In genomic region chr1:18951416-18951815, GRCh38 we compare ENCODE assay signal across 9 cellular contexts. TPM values are rescaled to one million over a fixed set of nuclear protein-coding genes. Genes with fewer than 3 reads are reported as not detected.
DNase-seq lines count a peak whose midpoint lies in the region; ATAC-seq and TF ChIP-seq lines count a peak whose summit lies in the region.
"Had no signal": no experiment of that assay in that cellular context is flagged by ENCODE, and none has a peak within 500 bp of the region (broad histone marks: within the 10 kb centered on the region; RNA-seq: fewer than 3 reads in every experiment).

No MANE protein-coding gene starts in this region.

- H3K27me3 Mint-ChIP-seq in T-helper 17 cell (no peaks in the 10 kb centered on the region), glutamatergic neuron (ENCODE audit: unreplicated experiment) (peaks cover 21% of the 10 kb centered on the region)
- H3K27me3 Mint-ChIP-seq in stimulated activated memory B cell treated with anti-CD40 and anti-IgM and Interleukin-4, amounts not matched to agents 10 μg/mL and 1 μg/mL and 100 μg/mL, for 72 hours: no peaks in the 10 kb centered on the region

- H3K9me3 ChIP-seq in T-helper 17 cell (ENCODE audit: control insufficient read depth, low read length, poor library complexity, severe bottlenecking): no peaks in the 10 kb centered on the region

- no peaks in the 10 kb centered on the region for H3K36me3 Mint-ChIP-seq in T-helper 17 cell (ENCODE audit: low read depth)
- H3K36me3 Mint-ChIP-seq in glutamatergic neuron (ENCODE audit: unreplicated experiment): no peaks in the 10 kb centered on the region
- H3K36me3 Mint-ChIP-seq in stimulated activated memory B cell treated with anti-CD40 and anti-IgM and Interleukin-4, amounts not matched to agents 10 μg/mL and 1 μg/mL and 100 μg/mL, for 72 hours: no peaks in the 10 kb centered on the region

- H3K4me3 Mint-ChIP-seq in T-helper 17 cell (peak overlapping the region; percentile 94), glutamatergic neuron (ENCODE audit: unreplicated experiment) (peak overlapping the region; percentile 94)
- H3K4me3 Mint-ChIP-seq in stimulated activated memory B cell treated with anti-CD40 and anti-IgM and Interleukin-4, amounts not matched to agents 10 μg/mL and 1 μg/mL and 100 μg/mL, for 72 hours: peak overlapping the region; percentile 85

- H3K4me1 Mint-ChIP-seq in T-helper 17 cell: peaks cover 73% of the 10 kb centered on the region
- H3K4me1 Mint-ChIP-seq in glutamatergic neuron (ENCODE audit: low read depth, unreplicated experiment): peaks cover 60% of the 10 kb centered on the region
- H3K4me1 Mint-ChIP-seq in stimulated activated memory B cell treated with anti-CD40 and anti-IgM and Interleukin-4, amounts not matched to agents 10 μg/mL and 1 μg/mL and 100 μg/mL, for 72 hours: peaks cover 87% of the 10 kb centered on the region

- peak; percentile 7 for ATAC-seq in GM21786 (IDR thresholded peaks at IDR 0.05; ENCODE audit: unreplicated experiment)
- peak; percentile 1 for ATAC-seq in T-helper 17 cell
- peak; percentile 69 for ATAC-seq in stimulated activated memory B cell treated with anti-CD40 and anti-IgM and Interleukin-4, amounts not matched to agents 10 μg/mL and 1 μg/mL and 100 μg/mL, for 72 hours
- ATAC-seq in GM19467 (IDR thresholded peaks at IDR 0.05; ENCODE audit: unreplicated experiment): no peak

- no peak for DNase-seq in T-helper 17 cell
- no peak for DNase-seq in glutamatergic neuron
- DNase-seq in stimulated activated CD4-positive, alpha-beta T cell treated with anti-CD3 and anti-CD28 coated beads, Interleukin-4, amount 100 ng/mL, for 24 hours: no peak
- no peak for DNase-seq in globus pallidus (ENCODE audit: low spot score)
- DNase-seq in HCEC 1CT: no peak
- DNase-seq: NCI-H187 had no signal

- no peak for TF ChIP-seq CTCF in glutamatergic neuron (IDR thresholded peaks at IDR 0.05; ENCODE audit: partially characterized antibody, unreplicated experiment)

- H3K9me3 Mint-ChIP-seq in glutamatergic neuron (ENCODE audit: unreplicated experiment): peaks cover 12% of the 10 kb centered on the region
- H3K9me3 Mint-ChIP-seq in stimulated activated memory B cell treated with anti-CD40 and anti-IgM and Interleukin-4, amounts not matched to agents 10 μg/mL and 1 μg/mL and 100 μg/mL, for 72 hours: no peaks in the 10 kb centered on the region

- H3K27ac Mint-ChIP-seq in T-helper 17 cell: peak overlapping the region; percentile 100
- peak overlapping the region; percentile 96 for H3K27ac Mint-ChIP-seq in glutamatergic neuron (ENCODE audit: unreplicated experiment)
- H3K27ac Mint-ChIP-seq in stimulated activated memory B cell treated with anti-CD40 and anti-IgM and Interleukin-4, amounts not matched to agents 10 μg/mL and 1 μg/mL and 100 μg/mL, for 72 hours: peak overlapping the region; percentile 96

RNA-seq across cellular contexts. Expression of gene IFFO2, which starts 5.1 kb away (rescaled TPM):
- total RNA-seq in T-helper 17 cell (100 to 1,000 TPM in 1 of 2 donors, 10 to 100 TPM in 1; 99.8 to 119 TPM), glutamatergic neuron (ENCODE audit: unreplicated experiment) (107 TPM)

RNA-seq across cellular contexts. Expression of gene ALDH4A1, which starts 49.1 kb away (rescaled TPM):
- total RNA-seq in T-helper 17 cell (1 to 10 TPM; 1.1 to 1.2 TPM), glutamatergic neuron (ENCODE audit: unreplicated experiment) (28.9 TPM)

Comparison
In these comparisons a context has a peak if more than half of its experiments do, and no peak if none do; other contexts are left out.
1. RNA of gene ALDH4A1, which starts 49.1 kb away (total RNA-seq): 28.9 TPM in glutamatergic neuron (single experiment); 1.1 to 1.2 TPM in T-helper 17 cell; every median in the first group is over 10 times any median in the second.
2. Peak in every context shown above with its lines, with median percentiles within 50 percentile points of each other: H3K27ac Mint-ChIP-seq and H3K4me3 Mint-ChIP-seq.